ENCODE assay signal across 28 cellular contexts in genomic region chr1:168917309-168917708, GRCh38.
A peak's percentile ranks its signal among the peaks of the same experiment; 100 is the strongest.
DNase-seq lines count a peak whose midpoint lies in the region; ATAC-seq and TF ChIP-seq lines count a peak whose summit lies in the region.
"Had no signal": no experiment of that assay in that cellular context is flagged by ENCODE, and none has a peak within 500 bp of the region (broad histone marks: within the 10 kb centered on the region; RNA-seq: fewer than 3 reads in every experiment).

No MANE protein-coding gene starts in this region.

- H3K9me3 Mint-ChIP-seq in WTC11, result 0 out of 2 replicates have a peak, but pooled peaks cover 5% of the 10 kb centered on the region
- H3K9me3 Mint-ChIP-seq: CD8-positive, alpha-beta T cell; H9 had no signal

- peaks cover 32% of the 10 kb centered on the region for H3K4me1 Mint-ChIP-seq in WTC11
- H3K4me1 Mint-ChIP-seq: B cell had no signal

- no peak overlapping the region for H3K4me2 ChIP-seq in mesendoderm (ENCODE audit: low read length)

- H3K4ac ChIP-seq in mesendoderm (ENCODE audit: low read depth, low read length), result no peak overlapping the region

- no peak overlapping the region for H3K18ac ChIP-seq in mesendoderm (ENCODE audit: low read length)

- no peak overlapping the region for H3K23ac ChIP-seq in mesendoderm (ENCODE audit: low read length)

- TF ChIP-seq CTCF in WTC11 (IDR thresholded peaks at IDR 0.05), result no peak
- TF ChIP-seq CTCF in right atrium auricular region (IDR thresholded peaks at IDR 0.05), result no peak

- H2AK5ac ChIP-seq in mesendoderm (ENCODE audit: low read length), result no peak overlapping the region

- POLR2A ChIA-PET in WTC11 (lab: Charles Lee), result no interaction called here

- no peak overlapping the region for H2BK15ac ChIP-seq in mesendoderm (replicated peaks; ENCODE audit: low read depth)

- H2BK5ac ChIP-seq in mesendoderm (ENCODE audit: low read length), result no peak overlapping the region

- H3K27me3 Mint-ChIP-seq in WTC11 (ENCODE audit: low read depth), result no peaks in the 10 kb centered on the region
- H3K27me3 Mint-ChIP-seq: B cell had no signal

- H3K27ac ChIP-seq in mesendoderm (ENCODE audit: low read depth, low read length) (no peak overlapping the region), right atrium auricular region (no peak overlapping the region)
- H3K27ac ChIP-seq: 22Rv1, C4-2B, RWPE1 had no signal

- no peak overlapping the region for H3K27ac Mint-ChIP-seq in WTC11
- H3K27ac Mint-ChIP-seq: B cell; CD8-positive, alpha-beta T cell; HFFc6 had no signal

- H3K9me3 ChIP-seq in right atrium auricular region, result no peaks in the 10 kb centered on the region

- no peaks in the 10 kb centered on the region for H3K27me3 ChIP-seq in mesendoderm (ENCODE audit: insufficient read depth, low read length, poor library complexity)
- H3K27me3 ChIP-seq in right atrium auricular region, result no peaks in the 10 kb centered on the region

- DNase-seq in DMS53 (lab: John Stamatoyannopoulos, UW) (peak; percentile 34), DMS53 treated with DMSO at 0.1 percent for 48 hours (lab: John Stamatoyannopoulos, UW; ENCODE audit: unreplicated experiment) (no peak), NCI-H82 (lab: John Stamatoyannopoulos, UW) (peak; percentile 83), WTC11 (ENCODE audit: low spot score) (no peak), mesendoderm (peak; percentile 65), right atrium auricular region (ENCODE audit: low spot score) (no peak), Kasumi-1 (lab: John Stamatoyannopoulos, UW) (no peak)
- DNase-seq: CD8-positive, alpha-beta T cell; DMS 273 treated with DMSO at 0.1 percent for 48 hours; DND-41; H9; HFFc6; IMR-90; KG1; MM.1S; NCI-H1092; NCI-H1417 treated with DMSO at 0.1 percent for 48 hours; NCI-H187; NCI-H2081 treated with DMSO at 0.1 percent for 48 hours; NCI-H774; SHP77; T-helper 1 cell had no signal

- H3K79me1 ChIP-seq in mesendoderm (ENCODE audit: low read length), result no peaks in the 10 kb centered on the region

- CTCF ChIA-PET in WTC11 (lab: Charles Lee), result no interaction called here

- no peak overlapping the region for H4K8ac ChIP-seq in mesendoderm (ENCODE audit: low read depth, low read length)

- no peaks in the 10 kb centered on the region for H3K36me3 ChIP-seq in mesendoderm (ENCODE audit: control insufficient read depth, insufficient read depth, low read length)
- no peaks in the 10 kb centered on the region for H3K36me3 ChIP-seq in right atrium auricular region

- H3K36me3 Mint-ChIP-seq in WTC11, result no peaks in the 10 kb centered on the region
- H3K36me3 Mint-ChIP-seq: CD8-positive, alpha-beta T cell had no signal

- H3K4me3 Mint-ChIP-seq in WTC11, result no peak overlapping the region
- H3K4me3 Mint-ChIP-seq: B cell; CD8-positive, alpha-beta T cell; H9; HFFc6 had no signal

- no CpG with 5 or more reads among the region's 2 CpGs for WGBS in mesendoderm (ENCODE audit: extremely low coverage, insufficient coverage, low lambda C conversion rate)

- H2BK120ac ChIP-seq in mesendoderm (ENCODE audit: low read depth, low read length), result no peak overlapping the region

- no peaks in the 10 kb centered on the region for H3K79me2 ChIP-seq in mesendoderm (ENCODE audit: control insufficient read depth, insufficient read depth, low read length)

- no peak overlapping the region for H3K4me3 ChIP-seq in mesendoderm (ENCODE audit: low read length)
- no peak overlapping the region for H3K4me3 ChIP-seq in right atrium auricular region

- ATAC-seq in WTC11 (peak; percentile 43), HG03139 (IDR thresholded peaks at IDR 0.05; ENCODE audit: unreplicated experiment) (no peak)
- ATAC-seq: CD8-positive, alpha-beta T cell; Panc1 had no signal

- no peak overlapping the region for H3K9ac ChIP-seq in mesendoderm (ENCODE audit: low read length)

- no peak overlapping the region for H3K56ac ChIP-seq in mesendoderm (ENCODE audit: low read length)

- H4K5ac ChIP-seq in mesendoderm (ENCODE audit: low read length), result no peak overlapping the region

- H3K4me1 ChIP-seq in mesendoderm (ENCODE audit: control insufficient read depth, low read depth, low read length) (no peaks in the 10 kb centered on the region), right atrium auricular region (peaks cover 0 to 4% of the 10 kb centered on the region in 2 donors)

TF ChIP-seq in WTC11, 78 proteins besides CTCF, POLR2A, EP300 and RAD21:
- TF ChIP-seq ARID4B (CRISPR knock-in tag; IDR thresholded peaks at IDR 0.05; ENCODE audit: borderline replicate concordance) (no peak), CREM (CRISPR knock-in tag; IDR thresholded peaks at IDR 0.05) (no peak), FOXP1 (CRISPR knock-in tag; IDR thresholded peaks at IDR 0.05; ENCODE audit: borderline replicate concordance) (no peak), OVOL2 (CRISPR knock-in tag; IDR thresholded peaks at IDR 0.05; ENCODE audit: borderline replicate concordance) (no peak), NFATC4 (CRISPR knock-in tag; IDR thresholded peaks at IDR 0.05) (no peak), HMGA2 (CRISPR knock-in tag; IDR thresholded peaks at IDR 0.05) (no peak)

Comparison
In these comparisons a context has a peak if more than half of its experiments do, and no peak if none do; other contexts are left out.
1. DNase-seq: peak in DMS53 (single experiment), NCI-H82 (single experiment) and mesendoderm (single experiment); none in DMS53 treated with DMSO at 0.1 percent for 48 hours (single experiment), WTC11 (single experiment), right atrium auricular region (single experiment) and Kasumi-1 (0 of 2).